In the genomic region with DNA sequence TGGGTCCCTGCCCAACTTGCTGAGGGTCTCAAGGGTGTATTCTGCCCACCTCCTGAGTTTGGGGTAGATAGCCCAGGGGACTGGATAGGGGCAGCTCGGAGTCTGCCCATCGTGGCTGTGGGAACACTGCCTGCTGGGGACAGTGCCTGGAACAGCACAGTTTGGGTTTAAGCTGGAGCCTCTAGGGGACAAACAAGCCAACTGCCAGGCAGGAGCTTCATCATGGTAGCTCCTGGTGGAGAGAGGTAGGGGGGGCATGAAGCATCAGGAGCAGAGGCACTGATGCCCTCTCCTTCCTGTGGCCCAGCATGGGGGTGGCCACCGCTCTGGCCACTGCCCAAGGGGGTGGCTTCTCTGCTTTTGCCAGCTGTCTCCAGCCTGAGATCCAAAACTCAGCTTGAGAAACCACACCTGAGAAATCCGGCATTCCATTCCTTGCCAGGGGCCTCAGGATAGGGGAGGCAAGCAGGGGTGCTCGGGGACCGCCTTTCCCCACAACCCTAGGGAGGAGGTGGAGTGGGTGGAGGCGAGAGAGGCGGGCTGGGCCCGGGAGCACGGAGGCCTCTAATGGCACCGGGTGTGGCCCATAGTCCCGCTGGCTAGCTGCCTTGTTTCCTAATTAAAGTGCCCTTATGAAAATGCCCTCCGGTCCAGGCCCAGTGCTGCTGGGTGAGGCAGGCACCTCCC, we compare ENCODE assay signal across 1 cellular context.
TF ChIP-seq lines count a peak whose summit lies in the region.

No MANE protein-coding gene starts in this region.

TF ChIP-seq in Ishikawa, 13 proteins besides CTCF, POLR2A, EP300 and RAD21 (continued from another document):
- TF ChIP-seq, protein P1, sequence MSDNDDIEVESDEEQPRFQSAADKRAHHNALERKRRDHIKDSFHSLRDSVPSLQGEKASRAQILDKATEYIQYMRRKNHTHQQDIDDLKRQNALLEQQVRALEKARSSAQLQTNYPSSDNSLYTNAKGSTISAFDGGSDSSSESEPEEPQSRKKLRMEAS (IDR thresholded peaks at IDR 0.05) = no peak
- no peak for TF ChIP-seq YY1 (IDR thresholded peaks at IDR 0.05; ENCODE audit: low read depth)
- no peak for TF ChIP-seq TEAD4 (IDR thresholded peaks at IDR 0.05)
- TF ChIP-seq CEBPB (IDR thresholded peaks at IDR 0.05) = no peak
- TF ChIP-seq TCF12 (IDR thresholded peaks at IDR 0.05; ENCODE audit: low read depth) = no peak
- TF ChIP-seq NFIC (IDR thresholded peaks at IDR 0.05) = 0 out of 2 replicates have a peak, but pooled peaks have one; percentile 13
- TF ChIP-seq, protein P2, sequence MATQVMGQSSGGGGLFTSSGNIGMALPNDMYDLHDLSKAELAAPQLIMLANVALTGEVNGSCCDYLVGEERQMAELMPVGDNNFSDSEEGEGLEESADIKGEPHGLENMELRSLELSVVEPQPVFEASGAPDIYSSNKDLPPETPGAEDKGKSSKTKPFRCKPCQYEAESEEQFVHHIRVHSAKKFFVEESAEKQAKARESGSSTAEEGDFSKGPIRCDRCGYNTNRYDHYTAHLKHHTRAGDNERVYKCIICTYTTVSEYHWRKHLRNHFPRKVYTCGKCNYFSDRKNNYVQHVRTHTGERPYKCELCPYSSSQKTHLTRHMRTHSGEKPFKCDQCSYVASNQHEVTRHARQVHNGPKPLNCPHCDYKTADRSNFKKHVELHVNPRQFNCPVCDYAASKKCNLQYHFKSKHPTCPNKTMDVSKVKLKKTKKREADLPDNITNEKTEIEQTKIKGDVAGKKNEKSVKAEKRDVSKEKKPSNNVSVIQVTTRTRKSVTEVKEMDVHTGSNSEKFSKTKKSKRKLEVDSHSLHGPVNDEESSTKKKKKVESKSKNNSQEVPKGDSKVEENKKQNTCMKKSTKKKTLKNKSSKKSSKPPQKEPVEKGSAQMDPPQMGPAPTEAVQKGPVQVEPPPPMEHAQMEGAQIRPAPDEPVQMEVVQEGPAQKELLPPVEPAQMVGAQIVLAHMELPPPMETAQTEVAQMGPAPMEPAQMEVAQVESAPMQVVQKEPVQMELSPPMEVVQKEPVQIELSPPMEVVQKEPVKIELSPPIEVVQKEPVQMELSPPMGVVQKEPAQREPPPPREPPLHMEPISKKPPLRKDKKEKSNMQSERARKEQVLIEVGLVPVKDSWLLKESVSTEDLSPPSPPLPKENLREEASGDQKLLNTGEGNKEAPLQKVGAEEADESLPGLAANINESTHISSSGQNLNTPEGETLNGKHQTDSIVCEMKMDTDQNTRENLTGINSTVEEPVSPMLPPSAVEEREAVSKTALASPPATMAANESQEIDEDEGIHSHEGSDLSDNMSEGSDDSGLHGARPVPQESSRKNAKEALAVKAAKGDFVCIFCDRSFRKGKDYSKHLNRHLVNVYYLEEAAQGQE (IDR thresholded peaks at IDR 0.05; ENCODE audit: low read depth) = no peak
- no peak for TF ChIP-seq FOXM1 (IDR thresholded peaks at IDR 0.05; ENCODE audit: borderline replicate concordance, low read depth)
